ENCODE assay signal across 2 cellular contexts in genomic region chr9:19940808-19941207, GRCh38.
TF ChIP-seq lines count a peak whose summit lies in the region.

No MANE protein-coding gene starts in this region.

TF ChIP-seq in SK-N-SH, 30 proteins besides CTCF, POLR2A, EP300 and RAD21:
- no peak for TF ChIP-seq ZBTB33 (IDR thresholded peaks at IDR 0.05; ENCODE audit: borderline replicate concordance, low read depth)

TF ChIP-seq in SK-N-SH treated with all-trans-retinoic acid at 6 μM for 48 hours, 23 proteins besides CTCF, POLR2A, EP300 and RAD21 (continued from another document):
- TF ChIP-seq ARNTL (CRISPR knock-in tag; IDR thresholded peaks at IDR 0.05; ENCODE audit: borderline replicate concordance, low read depth) (no peak), ZFP3 (CRISPR knock-in tag; IDR thresholded peaks at IDR 0.05) (no peak), ZC3H10 (CRISPR knock-in tag; IDR thresholded peaks at IDR 0.05) (no peak), ESRRG (CRISPR knock-in tag; IDR thresholded peaks at IDR 0.05) (no peak), ZNF565 (CRISPR knock-in tag; conservative IDR thresholded peaks at IDR 0.05; ENCODE audit: low read depth) (no peak), TOX (CRISPR knock-in tag; IDR thresholded peaks at IDR 0.05; ENCODE audit: borderline replicate concordance) (no peak), ZNF8 (CRISPR knock-in tag; IDR thresholded peaks at IDR 0.05) (no peak), POU6F1 (CRISPR knock-in tag; IDR thresholded peaks at IDR 0.05; ENCODE audit: borderline replicate concordance, low read depth) (no peak), ISL1 (CRISPR knock-in tag; IDR thresholded peaks at IDR 0.05) (no peak)
